1 cellular context compared by ENCODE assay signal in genomic region chr20:49987015-49987867, GRCh38.
TF ChIP-seq lines count a peak whose summit lies in the region.

No MANE protein-coding gene starts in this region.

TF ChIP-seq in endothelial cell of umbilical vein, 7 proteins besides CTCF, POLR2A, EP300 and RAD21:
- TF ChIP-seq MYC (IDR thresholded peaks at IDR 0.05; ENCODE audit: low read depth, low read length) (no peak), EZH2 (IDR thresholded peaks at IDR 0.05; ENCODE audit: borderline replicate concordance, low read depth, low read length, severe bottlenecking) (no peak), JUN (IDR thresholded peaks at IDR 0.05; ENCODE audit: borderline replicate concordance, insufficient read depth, insufficient read length, low read depth) (no peak), FOS (IDR thresholded peaks at IDR 0.05; ENCODE audit: borderline replicate concordance, insufficient read depth, low read length) (no peak), MAX (IDR thresholded peaks at IDR 0.05; ENCODE audit: insufficient read depth, insufficient read length) (no peak), POLR2AphosphoS5 (IDR thresholded peaks at IDR 0.05; ENCODE audit: insufficient read depth, low read depth, low read length) (no peak)
